26 cellular contexts compared by ENCODE assay signal in the genomic region with DNA sequence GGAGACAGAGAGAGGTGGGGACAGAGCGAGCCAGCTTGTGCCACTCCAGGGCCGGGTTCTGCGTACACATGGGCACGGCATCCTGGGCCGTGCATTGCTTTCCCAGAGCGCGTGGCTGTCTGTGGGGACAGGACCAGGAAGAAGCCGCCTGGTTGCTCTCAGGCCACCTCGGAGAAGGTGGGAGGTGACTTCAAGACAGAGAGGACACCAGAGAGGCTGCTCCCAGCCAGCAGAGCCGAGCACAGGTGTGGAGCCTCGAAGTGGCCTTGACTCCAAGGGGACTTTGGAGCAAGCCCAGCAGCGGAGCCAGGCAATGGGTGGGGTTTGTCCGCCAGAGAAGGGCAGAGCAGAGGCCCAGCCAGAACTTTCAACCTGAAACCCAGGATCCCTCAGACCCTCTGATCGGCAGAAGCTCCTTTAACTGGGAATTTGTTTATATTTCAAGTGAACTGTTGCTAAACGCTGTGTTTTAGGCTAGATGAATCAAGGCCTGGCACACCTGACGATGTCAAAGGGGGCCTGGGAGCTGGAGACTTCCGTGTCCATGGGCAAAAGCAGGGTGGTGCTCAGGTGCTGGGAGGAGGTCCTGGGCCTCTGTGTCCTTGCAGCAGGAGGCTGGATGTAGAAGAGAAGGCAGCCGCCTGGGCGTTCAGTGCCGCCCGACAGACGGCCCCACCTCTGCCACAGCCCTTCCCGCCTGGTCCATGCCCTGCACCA.
DNase-seq lines count a peak whose midpoint lies in the region; ATAC-seq, FAIRE-seq and TF ChIP-seq lines count a peak whose summit lies in the region.
"Had no signal": no experiment of that assay in that cellular context is flagged by ENCODE, and none has a peak within 500 bp of the region (broad histone marks: within the 10 kb centered on the region; RNA-seq: fewer than 3 reads in every experiment).

No MANE protein-coding gene starts in this region.

- no peaks in the 10 kb centered on the region for H4K20me1 ChIP-seq in HepG2 (ENCODE audit: insufficient read depth, low read length)

- FAIRE-seq in HepG2 (lab: Jason Lieb, UNC), result no peak
- FAIRE-seq: GM12878 had no signal

- CTCF ChIA-PET in RWPE1 (lab: Yijun Ruan, JAX) (no interaction called here), HepG2 (lab: Yijun Ruan, JAX; ENCODE audit: low intra/inter-chr PET ratio, low total read pairs) (no interaction called here)

- no peak for TF ChIP-seq POLR2A in HepG2 (IDR thresholded peaks at IDR 0.05; ENCODE audit: insufficient read depth in 1 of 2, low read depth in 2 of 2, low read length in 2 of 2)
- no peak for TF ChIP-seq POLR2A in stomach (IDR thresholded peaks at IDR 0.05)
- no peak for TF ChIP-seq POLR2A in GM18505 (IDR thresholded peaks at IDR 0.05; ENCODE audit: borderline replicate concordance, extremely low read depth, insufficient read depth, insufficient read length)

- H3K4me1 ChIP-seq in HepG2 (ENCODE audit: insufficient read depth, low read length) (no peaks in the 10 kb centered on the region), stomach (peaks cover 19 to 69% (median 39%) of the 10 kb centered on the region in 4 donors)
- H3K4me1 ChIP-seq: ascending aorta had no signal

- H3K4me3 ChIP-seq in HepG2 (replicated peaks in 1 of 3; ENCODE audit: insufficient read depth in 1 of 3, low read depth in 2 of 3, low read length in 3 of 3) (no peak overlapping the region), stomach (no peak overlapping the region)
- H3K4me3 ChIP-seq: ascending aorta, GM12878, hepatocyte had no signal

- WGBS in HepG2 (ENCODE audit: low lambda C conversion rate), result 50% methylated on average over 18 of the region's 23 CpGs
- 65 to 74% (median 69%) methylated on average over 18 to 23 of the region's 23 CpGs for WGBS in stomach, 5 donors

- no peak for TF ChIP-seq EP300 in HepG2 (IDR thresholded peaks at IDR 0.05; ENCODE audit: low read depth in 2 of 2, low read length in 2 of 2)
- TF ChIP-seq EP300 in HepG2 (CRISPR knock-in tag; IDR thresholded peaks at IDR 0.05; ENCODE audit: borderline replicate concordance), result no peak
- TF ChIP-seq EP300 in stomach (IDR thresholded peaks at IDR 0.05), result no peak

- H3K36me3 ChIP-seq in HepG2 (replicated peaks in 1 of 2; ENCODE audit: control insufficient read depth in 1 of 2, insufficient read depth in 2 of 2, low read length in 2 of 2) (no peaks in the 10 kb centered on the region), stomach (no peaks in the 10 kb centered on the region)
- H3K36me3 ChIP-seq: ascending aorta had no signal

- H2AFZ ChIP-seq in HepG2 (ENCODE audit: low read length), result no peak overlapping the region
- H2AFZ ChIP-seq: hepatocyte had no signal

- H3K27ac ChIP-seq in RWPE1 (peak overlapping the region; percentile 8; the same call in 1 of the 2 replicates), HepG2 (ENCODE audit: extremely low read length, insufficient read depth, low read length) (no peak overlapping the region), stomach (no peak overlapping the region)
- H3K27ac ChIP-seq: 22Rv1, ascending aorta, hepatocyte, VCaP had no signal

- H3K9ac ChIP-seq in HepG2 (ENCODE audit: insufficient read depth, low read depth, low read length), result no peak overlapping the region

- no peak for TF ChIP-seq CTCF in RWPE1 (conservative IDR thresholded peaks at IDR 0.05; ENCODE audit: low read depth)
- TF ChIP-seq CTCF in HepG2 (CRISPR knock-in tag; IDR thresholded peaks at IDR 0.05), result no peak
- no peak for TF ChIP-seq CTCF in stomach (IDR thresholded peaks at IDR 0.05)

- in situ Hi-C loops in HepG2 (cut with HindIII; ENCODE audit: extremely low pct_ligation_motif_present, low pct_unique_long_range_greater_than_20kb), result no loop called here

- TF ChIP-seq RAD21 in HepG2 (CRISPR knock-in tag; IDR thresholded peaks at IDR 0.05), result no peak

- no peak overlapping the region for H3K4me2 ChIP-seq in HepG2 (ENCODE audit: low read depth, low read length)
- H3K4me2 ChIP-seq: hepatocyte had no signal

- H3K9me3 ChIP-seq in HepG2 (ENCODE audit: low read length) (peaks cover 6% of the 10 kb centered on the region; the same call in 1 of the 2 replicates), stomach (peaks cover 0 to 5% (median 4%) of the 10 kb centered on the region in 4 donors)
- H3K9me3 ChIP-seq: ascending aorta had no signal

- intact Hi-C loops in HepG2 (cut with micrococcal nuclease; ENCODE audit: unreplicated experiment) (no loop called here), stomach (cut with DNase I; ENCODE audit: low total_unique reads) (no loop called here)

- no peaks in the 10 kb centered on the region for H3K79me2 ChIP-seq in HepG2 (ENCODE audit: insufficient read depth, low read length)
- H3K79me2 ChIP-seq: hepatocyte had no signal

- peak; percentile 41 for DNase-seq in DMS153 (lab: John Stamatoyannopoulos, UW)
- DNase-seq in DMS153 treated with DMSO at 0.1 percent for 48 hours (lab: John Stamatoyannopoulos, UW; ENCODE audit: unreplicated experiment), result no peak
- no peak for DNase-seq in RWPE1 (ENCODE audit: low spot score)
- DNase-seq in HepG2 (ENCODE audit: low spot score), result no peak
- DNase-seq in stomach, result peak; percentile 27
- DNase-seq in NCI-H146 (lab: John Stamatoyannopoulos, UW), result no peak
- DNase-seq: activated CD4-positive, alpha-beta T cell treated with anti-CD3 and anti-CD28 coated beads, Interleukin-2, amount 50 U/mL, for 48 hours; activated naive CD4-positive, alpha-beta T cell treated with anti-CD3 and anti-CD28 coated beads for 36 hours; CD8-positive, alpha-beta memory T cell; DMS79 treated with DMSO at 0.1 percent for 48 hours; foreskin melanocyte; H9; naive B cell; NCI-H1417; NCI-H510A; NK-92 treated with Interleukin-12 subunit alpha and Interleukin-12 subunit beta, amount 100 ng/mL, for 24 hours; substantia nigra; T-helper 2 cell had no signal

- no TSS peak for BruUV-seq in HepG2 (replicated peaks; lab: Mats Ljungman, UMichigan)

- H3K27me3 ChIP-seq in HepG2 (ENCODE audit: control insufficient read depth in 1 of 2, insufficient read depth in 2 of 2, low read length in 2 of 2) (peaks cover 9 to 45% of the 10 kb centered on the region in 2 experiments; a peak in 4 of 5 replicates), stomach (peaks cover 0 to 1% (median 0%) of the 10 kb centered on the region in 3 donors)
- H3K27me3 ChIP-seq: ascending aorta, hepatocyte had no signal

- ATAC-seq in HepG2, result peak; percentile 19; the same call in 2 of the 3 replicates
- no peak for ATAC-seq in GM18505 (IDR thresholded peaks at IDR 0.05; ENCODE audit: unreplicated experiment)
- no peak for ATAC-seq in HG03175 (IDR thresholded peaks at IDR 0.05; ENCODE audit: unreplicated experiment)
- ATAC-seq: esophagus mucosa, GM12878 had no signal

- POLR2A ChIA-PET in RWPE1 (lab: Yijun Ruan, JAX; ENCODE audit: low non-redundant PET) (no interaction called here), HepG2 (lab: Yijun Ruan, JAX) (no interaction called here)

TF ChIP-seq in HepG2, 621 proteins besides CTCF, POLR2A, EP300 and RAD21:
- TF ChIP-seq CBX1 (IDR thresholded peaks at IDR 0.05; ENCODE audit: low read depth) (no peak), ZNF3 (CRISPR knock-in tag; IDR thresholded peaks at IDR 0.05) (no peak), ZNF317 (CRISPR knock-in tag; IDR thresholded peaks at IDR 0.05) (no peak), ETV5 (CRISPR knock-in tag; IDR thresholded peaks at IDR 0.05; ENCODE audit: borderline replicate concordance) (no peak), ZNF713 (CRISPR knock-in tag; IDR thresholded peaks at IDR 0.05) (no peak), SIN3A (IDR thresholded peaks at IDR 0.05; ENCODE audit: borderline replicate concordance, low read depth, low read length) (no peak), PCBP2 (optimal IDR thresholded peaks at IDR 0.05; ENCODE audit: low read depth, low read length, poor library complexity, severe bottlenecking) (no peak)

Comparison
In these comparisons a context has a peak if more than half of its experiments do, and no peak if none do; other contexts are left out.
1. DNase-seq: peak in DMS153 (single experiment) and stomach (single experiment); none in DMS153 treated with DMSO at 0.1 percent for 48 hours (single experiment), RWPE1 (single experiment), HepG2 (single experiment) and NCI-H146 (single experiment).